Comparison of ENCODE assay signal across 1 cellular context in the genomic region with DNA sequence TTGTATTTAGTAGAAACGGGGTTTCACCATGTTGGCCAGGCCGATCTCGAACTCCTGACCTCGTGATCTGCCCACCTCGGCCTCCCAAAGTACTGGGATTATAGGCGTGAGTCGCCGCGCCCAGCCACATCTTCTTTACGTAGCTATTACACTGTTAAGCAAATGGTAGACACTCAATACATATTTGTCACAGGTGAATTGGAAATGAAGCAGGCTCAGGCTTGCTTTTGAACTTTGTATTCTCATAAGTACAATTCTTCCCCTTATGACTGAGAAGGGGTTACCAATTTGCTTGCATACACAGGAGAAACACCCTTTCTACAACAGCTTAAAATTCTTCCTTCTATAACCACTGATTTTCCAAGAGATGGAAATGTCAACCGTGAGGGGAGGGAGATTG.
TF ChIP-seq lines count a peak whose summit lies in the region.

No MANE protein-coding gene starts in this region.

TF ChIP-seq in IMR-90, 13 proteins besides CTCF, POLR2A, EP300 and RAD21:
- no peak for TF ChIP-seq RCOR1 (IDR thresholded peaks at IDR 0.05; ENCODE audit: insufficient replicate concordance, low read length)
- no peak for TF ChIP-seq BHLHE40 (IDR thresholded peaks at IDR 0.05; ENCODE audit: low read depth, low read length)
- TF ChIP-seq MAFK (IDR thresholded peaks at IDR 0.05; ENCODE audit: low read depth, low read length): no peak
- no peak for TF ChIP-seq RFX5 (IDR thresholded peaks at IDR 0.05; ENCODE audit: low read depth, low read length)
- TF ChIP-seq FOS (IDR thresholded peaks at IDR 0.05; ENCODE audit: low read depth, low read length): no peak
- TF ChIP-seq, protein P1, sequence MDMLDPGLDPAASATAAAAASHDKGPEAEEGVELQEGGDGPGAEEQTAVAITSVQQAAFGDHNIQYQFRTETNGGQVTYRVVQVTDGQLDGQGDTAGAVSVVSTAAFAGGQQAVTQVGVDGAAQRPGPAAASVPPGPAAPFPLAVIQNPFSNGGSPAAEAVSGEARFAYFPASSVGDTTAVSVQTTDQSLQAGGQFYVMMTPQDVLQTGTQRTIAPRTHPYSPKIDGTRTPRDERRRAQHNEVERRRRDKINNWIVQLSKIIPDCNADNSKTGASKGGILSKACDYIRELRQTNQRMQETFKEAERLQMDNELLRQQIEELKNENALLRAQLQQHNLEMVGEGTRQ (IDR thresholded peaks at IDR 0.05; ENCODE audit: low read depth, low read length): no peak
- no peak for TF ChIP-seq NFE2L2 (IDR thresholded peaks at IDR 0.05; ENCODE audit: low read depth, low read length)
- TF ChIP-seq SMC3 (IDR thresholded peaks at IDR 0.05; ENCODE audit: low read depth, low read length): no peak
- TF ChIP-seq MXI1 (IDR thresholded peaks at IDR 0.05; ENCODE audit: borderline replicate concordance, low read depth, low read length): no peak
- TF ChIP-seq CEBPB (IDR thresholded peaks at IDR 0.05; ENCODE audit: low read depth, low read length): no peak
- no peak for TF ChIP-seq MAZ (IDR thresholded peaks at IDR 0.05; ENCODE audit: borderline replicate concordance, low read depth, low read length)
- no peak for TF ChIP-seq ELK1 (IDR thresholded peaks at IDR 0.05; ENCODE audit: borderline replicate concordance, low read depth, low read length)
- no peak for TF ChIP-seq CHD1 (IDR thresholded peaks at IDR 0.05; ENCODE audit: low read depth, low read length)
TF ChIP-seq in IMR-90: peak in this region for 0.
